ENCODE assay signal across 29 cellular contexts in the genomic region with DNA sequence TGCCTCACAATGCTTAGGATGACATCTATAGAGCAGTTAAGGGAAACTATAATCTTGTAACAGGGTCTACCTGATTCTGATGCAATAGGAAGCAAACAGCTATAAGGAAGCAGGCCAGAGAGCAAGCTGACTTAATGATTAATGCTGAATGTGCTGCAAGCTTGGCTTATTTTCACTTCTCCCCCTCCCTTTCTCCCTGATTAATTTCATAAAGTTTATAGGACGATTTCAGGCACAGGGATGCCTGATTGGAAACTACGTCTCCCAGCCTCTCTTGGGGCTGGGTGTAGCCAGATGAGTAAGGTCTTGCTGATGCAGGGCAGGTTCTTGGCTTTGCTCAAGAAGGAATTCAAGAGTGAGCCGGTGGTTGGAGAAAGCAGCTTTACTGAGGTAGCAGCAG.
DNase-seq lines count a peak whose midpoint lies in the region; ATAC-seq and TF ChIP-seq lines count a peak whose summit lies in the region.
"Had no signal": no experiment of that assay in that cellular context is flagged by ENCODE, and none has a peak within 500 bp of the region (broad histone marks: within the 10 kb centered on the region; RNA-seq: fewer than 3 reads in every experiment).

No MANE protein-coding gene starts in this region.

- peak; percentile 18 for DNase-seq in Caki2 (ENCODE audit: low read depth)
- DNase-seq in MG63: peak; percentile 64
- DNase-seq in adipocyte (ENCODE audit: low read depth): no peak
- DNase-seq in fibroblast of the conjunctiva (ENCODE audit: low read depth): peak; percentile 76
- DNase-seq in CD1c-positive myeloid dendritic cell (ENCODE audit: extremely low spot score): no peak
- no peak for DNase-seq in NCI-H524 (lab: John Stamatoyannopoulos, UW)
- no peak for DNase-seq in activated CD8-positive, alpha-beta T cell treated with anti-CD3 and anti-CD28 coated beads for 36 hours
- DNase-seq: ACHN; activated CD4-positive, alpha-beta T cell treated with anti-CD3 and anti-CD28 coated beads, Interleukin-2, amount 10 ng/mL, durations not matched to agents 24 days and 14 days; activated T-cell treated with anti-CD3 and anti-CD28 coated beads, Interleukin-2, amount 50 U/mL, for 1 hour; central memory CD4-positive, alpha-beta T cell; cortex of kidney; effector memory CD4-positive, alpha-beta T cell; hippocampal formation; lower lobe of right lung; naive thymus-derived CD4-positive, alpha-beta T cell; NCI-H1092; NCI-H1694 treated with DMSO at 0.1 percent for 48 hours; NCI-H2171; NCI-H510A treated with DMSO at 0.1 percent for 48 hours; Peyer's patch; SIG-M5; stimulated activated CD4-positive, alpha-beta T cell treated with anti-CD3 and anti-CD28 coated beads, Interleukin-4, amount 100 ng/mL, for 24 hours; T-helper 9 cell had no signal

- H3K27ac Mint-ChIP-seq in activated CD8-positive, alpha-beta T cell treated with anti-CD3 and anti-CD28 coated beads for 36 hours: no peak overlapping the region
- H3K27ac Mint-ChIP-seq: activated CD4-positive, alpha-beta T cell treated with anti-CD3 and anti-CD28 coated beads, Interleukin-2, amount 10 ng/mL, durations not matched to agents 24 days and 14 days; progenitor cell of endocrine pancreas had no signal

- peaks cover 4% of the 10 kb centered on the region for H3K4me1 Mint-ChIP-seq in activated CD8-positive, alpha-beta T cell treated with anti-CD3 and anti-CD28 coated beads for 36 hours (ENCODE audit: low read depth)
- H3K4me1 Mint-ChIP-seq: activated CD4-positive, alpha-beta T cell treated with anti-CD3 and anti-CD28 coated beads, Interleukin-2, amount 10 ng/mL, durations not matched to agents 24 days and 14 days; naive thymus-derived CD4-positive, alpha-beta T cell had no signal

- H3K9ac ChIP-seq in adipocyte (ENCODE audit: low read length): no peak overlapping the region
- H3K9ac ChIP-seq: BLaER1 treated with 17β-estradiol and CSF1 and Interleukin-3, amounts not matched to agents 10 nM and 100 nM had no signal

- CTCF ChIA-PET in activated CD8-positive, alpha-beta T cell treated with anti-CD3 and anti-CD28 coated beads for 36 hours (lab: Charles Lee): interaction anchor here (1.3 kb wide), 1 partner anchor 93 kb away, joined by 4 read pairs; no protein-coding TSS in a partner anchor

- intact Hi-C loops in activated CD8-positive, alpha-beta T cell treated with anti-CD3 and anti-CD28 coated beads for 36 hours (cut with micrococcal nuclease): no loop called here

- H3K9me3 ChIP-seq in MG63 (peaks cover 27% of the 10 kb centered on the region), adipocyte (ENCODE audit: control insufficient read depth, low read length) (peaks cover 21% of the 10 kb centered on the region)
- H3K9me3 ChIP-seq: neutrophil had no signal

- peaks cover 6% of the 10 kb centered on the region for H3K4me1 ChIP-seq in adipocyte (ENCODE audit: control insufficient read depth, insufficient read depth, low read length)
- H3K4me1 ChIP-seq: lower lobe of right lung, Peyer's patch, tibial nerve had no signal

- in situ Hi-C loops in Caki2 (cut with HindIII; ENCODE audit: low pct_unique_long_range_greater_than_20kb, low sequenced_read_pairs): no loop called here

- POLR2A ChIA-PET in activated CD8-positive, alpha-beta T cell treated with anti-CD3 and anti-CD28 coated beads for 36 hours (lab: Charles Lee): interaction anchor here (0.6 to 1.6 kb wide), 2 partner anchors 16 to 261 kb away, joined by 3 read pairs; no protein-coding TSS in a partner anchor

- no peak for ATAC-seq in GM21576 (IDR thresholded peaks at IDR 0.05; ENCODE audit: unreplicated experiment)
- no peak for ATAC-seq in activated CD8-positive, alpha-beta T cell treated with anti-CD3 and anti-CD28 coated beads for 36 hours
- ATAC-seq: lower lobe of right lung; naive thymus-derived CD4-positive, alpha-beta T cell had no signal

- no peaks in the 10 kb centered on the region for H3K36me3 ChIP-seq in MG63
- H3K36me3 ChIP-seq in adipocyte (ENCODE audit: control insufficient read depth, insufficient read depth, low read length, severe bottlenecking): no peaks in the 10 kb centered on the region
- H3K36me3 ChIP-seq: BLaER1 treated with 17β-estradiol and CSF1 and Interleukin-3, amounts not matched to agents 10 nM and 100 nM; lower lobe of right lung; neutrophil; Peyer's patch; tibial nerve had no signal

- H3K4me3 ChIP-seq in MG63 (no peak overlapping the region), adipocyte (ENCODE audit: low read length) (peak overlapping the region; percentile 24)
- H3K4me3 ChIP-seq: BLaER1 treated with 17β-estradiol and CSF1 and Interleukin-3, amounts not matched to agents 10 nM and 100 nM; lower lobe of right lung; Peyer's patch; tibial nerve had no signal

- H3K27me3 ChIP-seq in MG63: no peaks in the 10 kb centered on the region
- no peaks in the 10 kb centered on the region for H3K27me3 ChIP-seq in adipocyte (replicated peaks; ENCODE audit: control insufficient read depth, insufficient read depth, low read length)
- H3K27me3 ChIP-seq: BLaER1 treated with 17β-estradiol and CSF1 and Interleukin-3, amounts not matched to agents 10 nM and 100 nM; neutrophil; Peyer's patch; tibial nerve had no signal

- H3K9me3 Mint-ChIP-seq in activated CD8-positive, alpha-beta T cell treated with anti-CD3 and anti-CD28 coated beads for 36 hours: peaks cover 20% of the 10 kb centered on the region

- H3K36me3 Mint-ChIP-seq in activated CD8-positive, alpha-beta T cell treated with anti-CD3 and anti-CD28 coated beads for 36 hours (ENCODE audit: low read depth): peaks cover 5% of the 10 kb centered on the region

- peaks cover 13% of the 10 kb centered on the region for H3K27me3 Mint-ChIP-seq in activated CD8-positive, alpha-beta T cell treated with anti-CD3 and anti-CD28 coated beads for 36 hours
- H3K27me3 Mint-ChIP-seq: activated CD4-positive, alpha-beta T cell treated with anti-CD3 and anti-CD28 coated beads, Interleukin-2, amount 10 ng/mL, durations not matched to agents 24 days and 14 days had no signal

- no peak overlapping the region for H3K4me3 Mint-ChIP-seq in activated CD8-positive, alpha-beta T cell treated with anti-CD3 and anti-CD28 coated beads for 36 hours
- H3K4me3 Mint-ChIP-seq: activated CD4-positive, alpha-beta T cell treated with anti-CD3 and anti-CD28 coated beads, Interleukin-2, amount 10 ng/mL, durations not matched to agents 24 days and 14 days; naive thymus-derived CD4-positive, alpha-beta T cell had no signal

- no peak for TF ChIP-seq CTCF in activated CD8-positive, alpha-beta T cell treated with anti-CD3 and anti-CD28 coated beads for 36 hours (IDR thresholded peaks at IDR 0.05)

Comparison
In these comparisons a context has a peak if more than half of its experiments do, and no peak if none do; other contexts are left out.
1. DNase-seq: peak in Caki2 (single experiment), MG63 (single experiment) and fibroblast of the conjunctiva (single experiment); none in adipocyte (single experiment), CD1c-positive myeloid dendritic cell (single experiment), NCI-H524 (0 of 2) and activated CD8-positive, alpha-beta T cell treated with anti-CD3 and anti-CD28 coated beads for 36 hours (single experiment).